Comparison of ENCODE assay signal across 13 cellular contexts in the genomic region with DNA sequence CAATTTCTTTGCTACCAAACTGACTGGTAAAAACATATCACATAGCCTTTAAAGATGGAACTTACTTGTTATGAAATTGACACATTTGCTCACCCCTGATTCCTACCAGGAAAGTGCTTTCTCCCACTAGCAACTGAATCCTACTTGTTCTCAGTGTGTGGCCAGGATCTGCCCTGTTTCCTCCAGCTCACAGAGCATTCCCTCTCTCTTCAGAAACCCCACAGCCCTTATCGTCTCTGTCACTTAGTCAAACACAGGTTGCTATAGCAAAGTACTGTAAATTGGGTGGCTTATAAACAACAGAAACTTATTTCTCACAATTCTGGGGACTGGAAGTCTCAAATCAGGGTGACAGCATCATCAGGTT.
A peak's percentile ranks its signal among the peaks of the same experiment; 100 is the strongest.
DNase-seq lines count a peak whose midpoint lies in the region; ATAC-seq and TF ChIP-seq lines count a peak whose summit lies in the region.
"Had no signal": no experiment of that assay in that cellular context is flagged by ENCODE, and none has a peak within 500 bp of the region (broad histone marks: within the 10 kb centered on the region; RNA-seq: fewer than 3 reads in every experiment).

No MANE protein-coding gene starts in this region.

- in situ Hi-C loops in brain microvascular endothelial cell (cut with HindIII; ENCODE audit: low pct_ligation_motif_present, low sequenced_read_pairs), result no loop called here

- H3K27me3 ChIP-seq in brain microvascular endothelial cell (replicated peaks) (no peaks in the 10 kb centered on the region), left lung (no peaks in the 10 kb centered on the region), uterus (no peaks in the 10 kb centered on the region), dorsolateral prefrontal cortex (no peaks in the 10 kb centered on the region)
- H3K27me3 ChIP-seq: tibial nerve had no signal

- ATAC-seq in left lung, result peak; percentile 47
- ATAC-seq in HG03565 (IDR thresholded peaks at IDR 0.05; ENCODE audit: unreplicated experiment), result no peak
- ATAC-seq: T-helper 17 cell had no signal

- DNase-seq in activated naive CD4-positive, alpha-beta T cell treated with anti-CD3 and anti-CD28 coated beads for 36 hours, result no peak
- DNase-seq in activated naive CD4-positive, alpha-beta T cell (lab: John Stamatoyannopoulos, UW), result no peak
- DNase-seq in brain microvascular endothelial cell, result peak; percentile 80
- no peak for DNase-seq in left lung
- DNase-seq in uterus, result no peak
- no peak for DNase-seq in NCI-H2029 (lab: John Stamatoyannopoulos, UW)
- no peak for DNase-seq in dorsolateral prefrontal cortex
- DNase-seq: activated CD4-positive, alpha-beta memory T cell treated with anti-CD3 and anti-CD28 coated beads for 36 hours; NCI-H1105 treated with DMSO at 0.1 percent for 48 hours; NCI-H345; T-helper 17 cell had no signal

- TF ChIP-seq POLR2A in uterus (IDR thresholded peaks at IDR 0.05), result no peak

- H3K36me3 ChIP-seq in brain microvascular endothelial cell (replicated peaks), result no peaks in the 10 kb centered on the region
- H3K36me3 ChIP-seq in left lung, result no peaks in the 10 kb centered on the region
- H3K36me3 ChIP-seq in uterus, result no peaks in the 10 kb centered on the region
- H3K36me3 ChIP-seq: tibial nerve had no signal

- H3K9me3 ChIP-seq in left lung, result no peaks in the 10 kb centered on the region
- H3K9me3 ChIP-seq in uterus, result no peaks in the 10 kb centered on the region
- H3K9me3 ChIP-seq: tibial nerve had no signal

- H3K27ac ChIP-seq in brain microvascular endothelial cell (peak overlapping the region; percentile 99), left lung (peak overlapping the region; percentile 56 to 66), uterus (peak overlapping the region; percentile 11 to 21), dorsolateral prefrontal cortex (peak overlapping the region in 1 of 59 donors; percentile 19)

- H3K9me3 Mint-ChIP-seq in activated naive CD4-positive, alpha-beta T cell treated with anti-CD3 and anti-CD28 coated beads for 36 hours, result no peaks in the 10 kb centered on the region
- H3K9me3 Mint-ChIP-seq: activated CD4-positive, alpha-beta memory T cell treated with anti-CD3 and anti-CD28 coated beads for 36 hours had no signal

- TF ChIP-seq CTCF in brain microvascular endothelial cell (IDR thresholded peaks at IDR 0.05; ENCODE audit: low read depth, low read length, missing control alignments), result no peak
- TF ChIP-seq CTCF in left lung (IDR thresholded peaks at IDR 0.05), result no peak
- TF ChIP-seq CTCF in uterus (IDR thresholded peaks at IDR 0.05), result no peak
- TF ChIP-seq CTCF in dorsolateral prefrontal cortex (IDR thresholded peaks at IDR 0.05 in 54 of 56, conservative IDR thresholded peaks at IDR 0.05 in 2 of 56; ENCODE audit: low read depth in 1 of 56, partially characterized antibody in 56 of 56), result no peak

- H3K4me1 ChIP-seq in left lung (peaks cover 0 to 7% of the 10 kb centered on the region in 2 donors), uterus (no peaks in the 10 kb centered on the region)

- H3K36me3 Mint-ChIP-seq in activated naive CD4-positive, alpha-beta T cell treated with anti-CD3 and anti-CD28 coated beads for 36 hours (ENCODE audit: low read depth), result no peaks in the 10 kb centered on the region
- H3K36me3 Mint-ChIP-seq: activated CD4-positive, alpha-beta memory T cell treated with anti-CD3 and anti-CD28 coated beads for 36 hours had no signal

- H3K27me3 Mint-ChIP-seq in activated naive CD4-positive, alpha-beta T cell treated with anti-CD3 and anti-CD28 coated beads for 36 hours (ENCODE audit: low read depth), result peaks cover 17% of the 10 kb centered on the region
- H3K27me3 Mint-ChIP-seq: activated CD4-positive, alpha-beta memory T cell treated with anti-CD3 and anti-CD28 coated beads for 36 hours had no signal

- H3K4me3 Mint-ChIP-seq in activated naive CD4-positive, alpha-beta T cell treated with anti-CD3 and anti-CD28 coated beads for 36 hours, result no peak overlapping the region
- H3K4me3 Mint-ChIP-seq: activated CD4-positive, alpha-beta memory T cell treated with anti-CD3 and anti-CD28 coated beads for 36 hours; T-helper 17 cell had no signal

- intact Hi-C loops in activated naive CD4-positive, alpha-beta T cell treated with anti-CD3 and anti-CD28 coated beads for 36 hours (cut with micrococcal nuclease), result loop anchor here (2.0 to 5.0 kb wide), 4 partner anchors 236 to 965 kb away; no protein-coding TSS in a partner anchor
- intact Hi-C loops in left lung (cut with DNase I), result no loop called here
- intact Hi-C loops in uterus (cut with DNase I; ENCODE audit: low total_unique reads), result no loop called here
- intact Hi-C loops in dorsolateral prefrontal cortex (cut with DNase I), result no loop called here

- H3K27ac Mint-ChIP-seq in activated naive CD4-positive, alpha-beta T cell treated with anti-CD3 and anti-CD28 coated beads for 36 hours, result peak overlapping the region; percentile 55
- H3K27ac Mint-ChIP-seq: T-helper 17 cell had no signal

- H3K4me3 ChIP-seq in brain microvascular endothelial cell (ENCODE audit: low read depth, low read length), result no peak overlapping the region
- H3K4me3 ChIP-seq in left lung, result no peak overlapping the region
- no peak overlapping the region for H3K4me3 ChIP-seq in uterus
- H3K4me3 ChIP-seq in dorsolateral prefrontal cortex, result no peak overlapping the region
- H3K4me3 ChIP-seq: tibial nerve had no signal

- CTCF ChIA-PET in activated naive CD4-positive, alpha-beta T cell treated with anti-CD3 and anti-CD28 coated beads for 36 hours (lab: Charles Lee), result no interaction called here

- peaks cover 17% of the 10 kb centered on the region for H3K4me1 Mint-ChIP-seq in activated naive CD4-positive, alpha-beta T cell treated with anti-CD3 and anti-CD28 coated beads for 36 hours (ENCODE audit: low read depth)
- H3K4me1 Mint-ChIP-seq: T-helper 17 cell had no signal
